ENCODE assay signal across 1 cellular context in the genomic region with DNA sequence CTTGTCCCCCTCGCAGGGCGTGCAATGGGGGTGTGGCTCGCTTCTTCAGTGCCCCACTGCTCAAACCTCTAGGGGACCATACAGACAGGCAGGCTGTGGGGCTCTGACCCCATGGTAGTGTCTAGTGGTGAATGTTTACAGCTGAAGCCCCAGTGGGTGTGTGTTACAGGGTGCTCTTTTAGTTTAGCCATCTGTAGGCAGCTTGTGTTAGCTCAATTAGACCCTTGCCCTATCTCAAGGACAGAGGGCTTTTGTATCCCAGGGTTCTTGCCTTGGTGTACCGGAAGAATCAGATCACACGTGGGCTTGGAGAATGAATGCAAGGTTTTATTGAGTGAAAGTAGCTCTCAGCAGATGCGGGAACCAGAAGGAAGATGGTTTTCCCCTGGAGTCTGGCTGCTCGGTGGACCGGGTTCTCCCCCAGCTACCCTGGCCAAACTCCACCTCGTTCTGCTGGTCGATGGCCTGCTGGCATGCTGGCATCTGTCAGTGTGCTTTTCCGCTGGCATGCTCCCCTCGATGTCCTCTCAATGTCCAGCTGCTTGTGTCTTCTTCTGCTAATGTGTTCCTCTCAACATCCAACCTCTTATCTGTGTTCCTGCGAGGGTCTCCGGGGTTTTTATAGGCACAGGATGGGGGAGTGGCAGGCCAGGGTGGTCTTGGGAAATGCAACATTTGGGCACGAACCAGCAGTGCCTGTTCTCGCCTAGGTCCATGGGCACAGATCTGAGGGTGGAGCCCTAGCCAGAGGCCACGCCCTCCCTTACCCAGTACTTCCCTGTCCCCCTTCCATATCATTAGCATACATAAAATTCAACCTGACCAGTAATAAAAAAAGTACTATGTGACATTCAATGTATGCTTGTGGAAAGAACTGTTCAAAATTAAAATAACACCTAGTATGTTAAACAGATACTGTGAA.
TF ChIP-seq lines count a peak whose summit lies in the region.

No MANE protein-coding gene starts in this region.

TF ChIP-seq in HepG2, 621 proteins besides CTCF, POLR2A, EP300 and RAD21:
- TF ChIP-seq ZBTB38 (CRISPR knock-in tag; IDR thresholded peaks at IDR 0.05) (peak; percentile 71; the same call in 1 of the 2 replicates), ETV5 (CRISPR knock-in tag; IDR thresholded peaks at IDR 0.05; ENCODE audit: borderline replicate concordance) (peak; percentile 42; the same call in 1 of the 2 replicates), HNRNPL (IDR thresholded peaks at IDR 0.05; ENCODE audit: low read depth, low read length) (peak; percentile 91), LCORL (IDR thresholded peaks at IDR 0.05) (no peak), LCORL (CRISPR knock-in tag; IDR thresholded peaks at IDR 0.05) (no peak), ZFP62 (CRISPR knock-in tag; IDR thresholded peaks at IDR 0.05) (no peak), ISL2 (CRISPR knock-in tag; IDR thresholded peaks at IDR 0.05) (no peak), SRSF1 (optimal IDR thresholded peaks at IDR 0.05; ENCODE audit: low read depth, low read length) (no peak), ZNF160 (CRISPR knock-in tag; IDR thresholded peaks at IDR 0.05) (no peak), GABPB1 (CRISPR knock-in tag; IDR thresholded peaks at IDR 0.05) (no peak), NR2F6 (IDR thresholded peaks at IDR 0.05) (0 out of 2 replicates have a peak, but pooled peaks have one; percentile 7), NR2F6 (CRISPR knock-in tag; IDR thresholded peaks at IDR 0.05) (no peak), ATM (IDR thresholded peaks at IDR 0.05; ENCODE audit: borderline replicate concordance) (no peak), FOXA3 (CRISPR knock-in tag; IDR thresholded peaks at IDR 0.05) (0 out of 2 replicates have a peak, but pooled peaks have one; percentile 24), AGO2 (optimal IDR thresholded peaks at IDR 0.05; ENCODE audit: low read depth, low read length) (peak; percentile 35), ZNF720 (CRISPR knock-in tag; IDR thresholded peaks at IDR 0.05) (no peak), ZKSCAN1 (IDR thresholded peaks at IDR 0.05; ENCODE audit: low read length) (no peak), YY1 (IDR thresholded peaks at IDR 0.05; ENCODE audit: insufficient read depth, insufficient replicate concordance, low read depth, low read length) (no peak), ZMYM2 (CRISPR knock-in tag; IDR thresholded peaks at IDR 0.05) (0 out of 2 replicates have a peak, but pooled peaks have one; percentile 25), HNRNPK (IDR thresholded peaks at IDR 0.05; ENCODE audit: low read depth, low read length, poor library complexity, severe bottlenecking) (no peak), POLR2G (IDR thresholded peaks at IDR 0.05; ENCODE audit: low read depth, low read length) (peak; percentile 57), ZNF614 (CRISPR knock-in tag; IDR thresholded peaks at IDR 0.05; ENCODE audit: borderline replicate concordance) (no peak), HMG20A (CRISPR knock-in tag; IDR thresholded peaks at IDR 0.05; ENCODE audit: borderline replicate concordance) (0 out of 2 replicates have a peak, but pooled peaks have one; percentile 15), ZNF546 (CRISPR knock-in tag; conservative IDR thresholded peaks at IDR 0.05) (no peak), REL (CRISPR knock-in tag; conservative IDR thresholded peaks at IDR 0.05) (0 out of 2 replicates have a peak, but pooled peaks have one; percentile 50), JDP2 (CRISPR knock-in tag; IDR thresholded peaks at IDR 0.05; ENCODE audit: borderline replicate concordance) (no peak), MTF2 (CRISPR knock-in tag; IDR thresholded peaks at IDR 0.05; ENCODE audit: borderline replicate concordance) (no peak), RBFOX2 (IDR thresholded peaks at IDR 0.05; ENCODE audit: low read depth, low read length) (peak; percentile 53; the same call in 1 of the 2 replicates)
- TF ChIP-seq, protein P1, sequence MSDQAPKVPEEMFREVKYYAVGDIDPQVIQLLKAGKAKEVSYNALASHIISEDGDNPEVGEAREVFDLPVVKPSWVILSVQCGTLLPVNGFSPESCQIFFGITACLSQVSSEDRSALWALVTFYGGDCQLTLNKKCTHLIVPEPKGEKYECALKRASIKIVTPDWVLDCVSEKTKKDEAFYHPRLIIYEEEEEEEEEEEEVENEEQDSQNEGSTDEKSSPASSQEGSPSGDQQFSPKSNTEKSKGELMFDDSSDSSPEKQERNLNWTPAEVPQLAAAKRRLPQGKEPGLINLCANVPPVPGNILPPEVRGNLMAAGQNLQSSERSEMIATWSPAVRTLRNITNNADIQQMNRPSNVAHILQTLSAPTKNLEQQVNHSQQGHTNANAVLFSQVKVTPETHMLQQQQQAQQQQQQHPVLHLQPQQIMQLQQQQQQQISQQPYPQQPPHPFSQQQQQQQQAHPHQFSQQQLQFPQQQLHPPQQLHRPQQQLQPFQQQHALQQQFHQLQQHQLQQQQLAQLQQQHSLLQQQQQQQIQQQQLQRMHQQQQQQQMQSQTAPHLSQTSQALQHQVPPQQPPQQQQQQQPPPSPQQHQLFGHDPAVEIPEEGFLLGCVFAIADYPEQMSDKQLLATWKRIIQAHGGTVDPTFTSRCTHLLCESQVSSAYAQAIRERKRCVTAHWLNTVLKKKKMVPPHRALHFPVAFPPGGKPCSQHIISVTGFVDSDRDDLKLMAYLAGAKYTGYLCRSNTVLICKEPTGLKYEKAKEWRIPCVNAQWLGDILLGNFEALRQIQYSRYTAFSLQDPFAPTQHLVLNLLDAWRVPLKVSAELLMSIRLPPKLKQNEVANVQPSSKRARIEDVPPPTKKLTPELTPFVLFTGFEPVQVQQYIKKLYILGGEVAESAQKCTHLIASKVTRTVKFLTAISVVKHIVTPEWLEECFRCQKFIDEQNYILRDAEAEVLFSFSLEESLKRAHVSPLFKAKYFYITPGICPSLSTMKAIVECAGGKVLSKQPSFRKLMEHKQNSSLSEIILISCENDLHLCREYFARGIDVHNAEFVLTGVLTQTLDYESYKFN (CRISPR knock-in tag; conservative IDR thresholded peaks at IDR 0.05) = 0 out of 2 replicates have a peak, but pooled peaks have one; percentile 27
- TF ChIP-seq, protein P2, sequence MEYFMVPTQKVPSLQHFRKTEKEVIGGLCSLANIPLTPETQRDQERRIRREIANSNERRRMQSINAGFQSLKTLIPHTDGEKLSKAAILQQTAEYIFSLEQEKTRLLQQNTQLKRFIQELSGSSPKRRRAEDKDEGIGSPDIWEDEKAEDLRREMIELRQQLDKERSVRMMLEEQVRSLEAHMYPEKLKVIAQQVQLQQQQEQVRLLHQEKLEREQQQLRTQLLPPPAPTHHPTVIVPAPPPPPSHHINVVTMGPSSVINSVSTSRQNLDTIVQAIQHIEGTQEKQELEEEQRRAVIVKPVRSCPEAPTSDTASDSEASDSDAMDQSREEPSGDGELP (IDR thresholded peaks at IDR 0.05; ENCODE audit: borderline replicate concordance, low read depth) = 0 out of 2 replicates have a peak, but pooled peaks have one; percentile 17
- TF ChIP-seq, protein P3, sequence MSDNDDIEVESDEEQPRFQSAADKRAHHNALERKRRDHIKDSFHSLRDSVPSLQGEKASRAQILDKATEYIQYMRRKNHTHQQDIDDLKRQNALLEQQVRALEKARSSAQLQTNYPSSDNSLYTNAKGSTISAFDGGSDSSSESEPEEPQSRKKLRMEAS (IDR thresholded peaks at IDR 0.05) = peak; percentile 47
- TF ChIP-seq, protein P4, sequence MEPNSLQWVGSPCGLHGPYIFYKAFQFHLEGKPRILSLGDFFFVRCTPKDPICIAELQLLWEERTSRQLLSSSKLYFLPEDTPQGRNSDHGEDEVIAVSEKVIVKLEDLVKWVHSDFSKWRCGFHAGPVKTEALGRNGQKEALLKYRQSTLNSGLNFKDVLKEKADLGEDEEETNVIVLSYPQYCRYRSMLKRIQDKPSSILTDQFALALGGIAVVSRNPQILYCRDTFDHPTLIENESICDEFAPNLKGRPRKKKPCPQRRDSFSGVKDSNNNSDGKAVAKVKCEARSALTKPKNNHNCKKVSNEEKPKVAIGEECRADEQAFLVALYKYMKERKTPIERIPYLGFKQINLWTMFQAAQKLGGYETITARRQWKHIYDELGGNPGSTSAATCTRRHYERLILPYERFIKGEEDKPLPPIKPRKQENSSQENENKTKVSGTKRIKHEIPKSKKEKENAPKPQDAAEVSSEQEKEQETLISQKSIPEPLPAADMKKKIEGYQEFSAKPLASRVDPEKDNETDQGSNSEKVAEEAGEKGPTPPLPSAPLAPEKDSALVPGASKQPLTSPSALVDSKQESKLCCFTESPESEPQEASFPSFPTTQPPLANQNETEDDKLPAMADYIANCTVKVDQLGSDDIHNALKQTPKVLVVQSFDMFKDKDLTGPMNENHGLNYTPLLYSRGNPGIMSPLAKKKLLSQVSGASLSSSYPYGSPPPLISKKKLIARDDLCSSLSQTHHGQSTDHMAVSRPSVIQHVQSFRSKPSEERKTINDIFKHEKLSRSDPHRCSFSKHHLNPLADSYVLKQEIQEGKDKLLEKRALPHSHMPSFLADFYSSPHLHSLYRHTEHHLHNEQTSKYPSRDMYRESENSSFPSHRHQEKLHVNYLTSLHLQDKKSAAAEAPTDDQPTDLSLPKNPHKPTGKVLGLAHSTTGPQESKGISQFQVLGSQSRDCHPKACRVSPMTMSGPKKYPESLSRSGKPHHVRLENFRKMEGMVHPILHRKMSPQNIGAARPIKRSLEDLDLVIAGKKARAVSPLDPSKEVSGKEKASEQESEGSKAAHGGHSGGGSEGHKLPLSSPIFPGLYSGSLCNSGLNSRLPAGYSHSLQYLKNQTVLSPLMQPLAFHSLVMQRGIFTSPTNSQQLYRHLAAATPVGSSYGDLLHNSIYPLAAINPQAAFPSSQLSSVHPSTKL (CRISPR knock-in tag; IDR thresholded peaks at IDR 0.05) = 0 out of 2 replicates have a peak, but pooled peaks have one; percentile 22
- TF ChIP-seq, protein P5, sequence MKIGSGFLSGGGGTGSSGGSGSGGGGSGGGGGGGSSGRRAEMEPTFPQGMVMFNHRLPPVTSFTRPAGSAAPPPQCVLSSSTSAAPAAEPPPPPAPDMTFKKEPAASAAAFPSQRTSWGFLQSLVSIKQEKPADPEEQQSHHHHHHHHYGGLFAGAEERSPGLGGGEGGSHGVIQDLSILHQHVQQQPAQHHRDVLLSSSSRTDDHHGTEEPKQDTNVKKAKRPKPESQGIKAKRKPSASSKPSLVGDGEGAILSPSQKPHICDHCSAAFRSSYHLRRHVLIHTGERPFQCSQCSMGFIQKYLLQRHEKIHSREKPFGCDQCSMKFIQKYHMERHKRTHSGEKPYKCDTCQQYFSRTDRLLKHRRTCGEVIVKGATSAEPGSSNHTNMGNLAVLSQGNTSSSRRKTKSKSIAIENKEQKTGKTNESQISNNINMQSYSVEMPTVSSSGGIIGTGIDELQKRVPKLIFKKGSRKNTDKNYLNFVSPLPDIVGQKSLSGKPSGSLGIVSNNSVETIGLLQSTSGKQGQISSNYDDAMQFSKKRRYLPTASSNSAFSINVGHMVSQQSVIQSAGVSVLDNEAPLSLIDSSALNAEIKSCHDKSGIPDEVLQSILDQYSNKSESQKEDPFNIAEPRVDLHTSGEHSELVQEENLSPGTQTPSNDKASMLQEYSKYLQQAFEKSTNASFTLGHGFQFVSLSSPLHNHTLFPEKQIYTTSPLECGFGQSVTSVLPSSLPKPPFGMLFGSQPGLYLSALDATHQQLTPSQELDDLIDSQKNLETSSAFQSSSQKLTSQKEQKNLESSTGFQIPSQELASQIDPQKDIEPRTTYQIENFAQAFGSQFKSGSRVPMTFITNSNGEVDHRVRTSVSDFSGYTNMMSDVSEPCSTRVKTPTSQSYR (CRISPR knock-in tag; IDR thresholded peaks at IDR 0.05; ENCODE audit: borderline replicate concordance) = no peak
- TF ChIP-seq, protein P6, sequence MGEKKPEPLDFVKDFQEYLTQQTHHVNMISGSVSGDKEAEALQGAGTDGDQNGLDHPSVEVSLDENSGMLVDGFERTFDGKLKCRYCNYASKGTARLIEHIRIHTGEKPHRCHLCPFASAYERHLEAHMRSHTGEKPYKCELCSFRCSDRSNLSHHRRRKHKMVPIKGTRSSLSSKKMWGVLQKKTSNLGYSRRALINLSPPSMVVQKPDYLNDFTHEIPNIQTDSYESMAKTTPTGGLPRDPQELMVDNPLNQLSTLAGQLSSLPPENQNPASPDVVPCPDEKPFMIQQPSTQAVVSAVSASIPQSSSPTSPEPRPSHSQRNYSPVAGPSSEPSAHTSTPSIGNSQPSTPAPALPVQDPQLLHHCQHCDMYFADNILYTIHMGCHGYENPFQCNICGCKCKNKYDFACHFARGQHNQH (CRISPR knock-in tag; IDR thresholded peaks at IDR 0.05) = no peak
- TF ChIP-seq, protein P7, sequence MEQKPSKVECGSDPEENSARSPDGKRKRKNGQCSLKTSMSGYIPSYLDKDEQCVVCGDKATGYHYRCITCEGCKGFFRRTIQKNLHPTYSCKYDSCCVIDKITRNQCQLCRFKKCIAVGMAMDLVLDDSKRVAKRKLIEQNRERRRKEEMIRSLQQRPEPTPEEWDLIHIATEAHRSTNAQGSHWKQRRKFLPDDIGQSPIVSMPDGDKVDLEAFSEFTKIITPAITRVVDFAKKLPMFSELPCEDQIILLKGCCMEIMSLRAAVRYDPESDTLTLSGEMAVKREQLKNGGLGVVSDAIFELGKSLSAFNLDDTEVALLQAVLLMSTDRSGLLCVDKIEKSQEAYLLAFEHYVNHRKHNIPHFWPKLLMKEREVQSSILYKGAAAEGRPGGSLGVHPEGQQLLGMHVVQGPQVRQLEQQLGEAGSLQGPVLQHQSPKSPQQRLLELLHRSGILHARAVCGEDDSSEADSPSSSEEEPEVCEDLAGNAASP (CRISPR knock-in tag; IDR thresholded peaks at IDR 0.05; ENCODE audit: borderline replicate concordance) = no peak
- TF ChIP-seq, protein P8, sequence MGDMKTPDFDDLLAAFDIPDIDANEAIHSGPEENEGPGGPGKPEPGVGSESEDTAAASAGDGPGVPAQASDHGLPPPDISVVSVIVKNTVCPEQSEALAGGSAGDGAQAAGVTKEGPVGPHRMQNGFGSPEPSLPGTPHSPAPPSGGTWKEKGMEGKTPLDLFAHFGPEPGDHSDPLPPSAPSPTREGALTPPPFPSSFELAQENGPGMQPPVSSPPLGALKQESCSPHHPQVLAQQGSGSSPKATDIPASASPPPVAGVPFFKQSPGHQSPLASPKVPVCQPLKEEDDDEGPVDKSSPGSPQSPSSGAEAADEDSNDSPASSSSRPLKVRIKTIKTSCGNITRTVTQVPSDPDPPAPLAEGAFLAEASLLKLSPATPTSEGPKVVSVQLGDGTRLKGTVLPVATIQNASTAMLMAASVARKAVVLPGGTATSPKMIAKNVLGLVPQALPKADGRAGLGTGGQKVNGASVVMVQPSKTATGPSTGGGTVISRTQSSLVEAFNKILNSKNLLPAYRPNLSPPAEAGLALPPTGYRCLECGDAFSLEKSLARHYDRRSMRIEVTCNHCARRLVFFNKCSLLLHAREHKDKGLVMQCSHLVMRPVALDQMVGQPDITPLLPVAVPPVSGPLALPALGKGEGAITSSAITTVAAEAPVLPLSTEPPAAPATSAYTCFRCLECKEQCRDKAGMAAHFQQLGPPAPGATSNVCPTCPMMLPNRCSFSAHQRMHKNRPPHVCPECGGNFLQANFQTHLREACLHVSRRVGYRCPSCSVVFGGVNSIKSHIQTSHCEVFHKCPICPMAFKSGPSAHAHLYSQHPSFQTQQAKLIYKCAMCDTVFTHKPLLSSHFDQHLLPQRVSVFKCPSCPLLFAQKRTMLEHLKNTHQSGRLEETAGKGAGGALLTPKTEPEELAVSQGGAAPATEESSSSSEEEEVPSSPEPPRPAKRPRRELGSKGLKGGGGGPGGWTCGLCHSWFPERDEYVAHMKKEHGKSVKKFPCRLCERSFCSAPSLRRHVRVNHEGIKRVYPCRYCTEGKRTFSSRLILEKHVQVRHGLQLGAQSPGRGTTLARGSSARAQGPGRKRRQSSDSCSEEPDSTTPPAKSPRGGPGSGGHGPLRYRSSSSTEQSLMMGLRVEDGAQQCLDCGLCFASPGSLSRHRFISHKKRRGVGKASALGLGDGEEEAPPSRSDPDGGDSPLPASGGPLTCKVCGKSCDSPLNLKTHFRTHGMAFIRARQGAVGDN (CRISPR knock-in tag; IDR thresholded peaks at IDR 0.05) = peak; percentile 72
